ENCODE assay signal across 16 cellular contexts in genomic region chr16:17606460-17606859, GRCh38.
DNase-seq lines count a peak whose midpoint lies in the region; ATAC-seq, FAIRE-seq and TF ChIP-seq lines count a peak whose summit lies in the region.
"Had no signal": no experiment of that assay in that cellular context is flagged by ENCODE, and none has a peak within 500 bp of the region (broad histone marks: within the 10 kb centered on the region; RNA-seq: fewer than 3 reads in every experiment).

No MANE protein-coding gene starts in this region.

- no peaks in the 10 kb centered on the region for H3K9me3 ChIP-seq in HepG2 (ENCODE audit: low read length)
- H3K9me3 ChIP-seq in right lobe of liver: no peaks in the 10 kb centered on the region
- no peaks in the 10 kb centered on the region for H3K9me3 ChIP-seq in mesodermal cell (ENCODE audit: control insufficient read depth, low read length)
- no peaks in the 10 kb centered on the region for H3K9me3 ChIP-seq in CD4-positive, alpha-beta memory T cell (ENCODE audit: control insufficient read depth in 1 of 2, low read length in 2 of 2)
- H3K9me3 ChIP-seq: SJSA1 had no signal

- H3K36me3 ChIP-seq in HepG2 (replicated peaks in 1 of 2; ENCODE audit: control insufficient read depth in 1 of 2, insufficient read depth in 2 of 2, low read length in 2 of 2) (no peaks in the 10 kb centered on the region), right lobe of liver (no peaks in the 10 kb centered on the region), mesodermal cell (ENCODE audit: control insufficient read depth, insufficient read depth, low read length) (no peaks in the 10 kb centered on the region)
- H3K36me3 ChIP-seq in CD4-positive, alpha-beta memory T cell (ENCODE audit: insufficient read depth, low read length): no peaks in the 10 kb centered on the region
- H3K36me3 ChIP-seq: SJSA1 had no signal

- TF ChIP-seq CTCF in HepG2 (CRISPR knock-in tag; IDR thresholded peaks at IDR 0.05) (no peak), right lobe of liver (IDR thresholded peaks at IDR 0.05) (no peak)

- no peaks in the 10 kb centered on the region for H3K79me2 ChIP-seq in HepG2 (ENCODE audit: insufficient read depth, low read length)

- H3K36me3 Mint-ChIP-seq in CD4-positive, alpha-beta memory T cell: no peaks in the 10 kb centered on the region

- peaks cover 0 to 4% (median 0%) of the 10 kb centered on the region in 8 donors for H3K9me3 Mint-ChIP-seq in CD4-positive, alpha-beta memory T cell

- H3K27me3 ChIP-seq in HepG2 (ENCODE audit: control insufficient read depth in 1 of 2, insufficient read depth in 2 of 2, low read length in 2 of 2) (peaks cover 0 to 4% of the 10 kb centered on the region in 2 experiments; a peak in 2 of 5 replicates), right lobe of liver (no peaks in the 10 kb centered on the region)
- H3K27me3 ChIP-seq in CD4-positive, alpha-beta memory T cell (ENCODE audit: insufficient read depth, low read length): no peaks in the 10 kb centered on the region

- peaks cover 3 to 17% (median 15%) of the 10 kb centered on the region in 4 donors for H3K4me1 Mint-ChIP-seq in CD4-positive, alpha-beta memory T cell

- in situ Hi-C loops in HepG2 (cut with HindIII; ENCODE audit: extremely low pct_ligation_motif_present, low pct_unique_long_range_greater_than_20kb): no loop called here

- H3K27ac ChIP-seq in HepG2 (ENCODE audit: extremely low read length, insufficient read depth, low read length): no peak overlapping the region
- H3K27ac ChIP-seq in right lobe of liver: no peak overlapping the region
- H3K27ac ChIP-seq in mesodermal cell (ENCODE audit: low read depth, low read length, severe bottlenecking): peak overlapping the region; percentile 59
- H3K27ac ChIP-seq in CD4-positive, alpha-beta memory T cell (ENCODE audit: low read depth, low read length): no peak overlapping the region
- H3K27ac ChIP-seq: PC-9, SJSA1 had no signal

- ATAC-seq in HepG2 (no peak), right lobe of liver (no peak), HG02642 (IDR thresholded peaks at IDR 0.05; ENCODE audit: poor library complexity, unreplicated experiment) (no peak)

- H3K4me3 ChIP-seq in HepG2 (replicated peaks in 1 of 3; ENCODE audit: insufficient read depth in 1 of 3, low read depth in 2 of 3, low read length in 3 of 3) (no peak overlapping the region), right lobe of liver (no peak overlapping the region), mesodermal cell (ENCODE audit: extremely low read depth, insufficient read depth, low read length, poor library complexity, severe bottlenecking) (no peak overlapping the region)
- no peak overlapping the region for H3K4me3 ChIP-seq in CD4-positive, alpha-beta memory T cell (ENCODE audit: low read length in 2 of 2)
- H3K4me3 ChIP-seq: PC-9, SJSA1 had no signal

- no peak overlapping the region for H3K4me2 ChIP-seq in HepG2 (ENCODE audit: low read depth, low read length)
- H3K4me2 ChIP-seq: PC-9 had no signal

- H4K20me1 ChIP-seq in HepG2 (ENCODE audit: insufficient read depth, low read length): no peaks in the 10 kb centered on the region

- intact Hi-C loops in HepG2 (cut with micrococcal nuclease; ENCODE audit: unreplicated experiment): no loop called here
- intact Hi-C loops in right lobe of liver (cut with DNase I): no loop called here
- intact Hi-C loops in CD4-positive, alpha-beta memory T cell (cut with micrococcal nuclease): no loop called here

- TF ChIP-seq RAD21 in HepG2 (CRISPR knock-in tag; IDR thresholded peaks at IDR 0.05): no peak

- TF ChIP-seq EP300 in HepG2 (IDR thresholded peaks at IDR 0.05; ENCODE audit: low read depth in 2 of 2, low read length in 2 of 2) (no peak), HepG2 (CRISPR knock-in tag; IDR thresholded peaks at IDR 0.05; ENCODE audit: borderline replicate concordance) (no peak)

- BruUV-seq in HepG2 (replicated peaks; lab: Mats Ljungman, UMichigan): no TSS peak

- 0% methylated on average over 1 of the region's 1 CpG for WGBS in HepG2 (ENCODE audit: low lambda C conversion rate)
- WGBS in right lobe of liver (ENCODE audit: insufficient coverage, low coverage, low lambda C conversion rate, missing lambda C conversion rate): 6% methylated on average over 1 of the region's 1 CpG
- no CpG with 5 or more reads among the region's 1 CpG for WGBS in mesodermal cell (ENCODE audit: insufficient coverage in 2 of 2), 2 experiments

- H3K4me1 ChIP-seq in HepG2 (ENCODE audit: insufficient read depth, low read length) (no peaks in the 10 kb centered on the region), right lobe of liver (no peaks in the 10 kb centered on the region), mesodermal cell (ENCODE audit: control insufficient read depth, insufficient read depth, low read length, poor library complexity, severe bottlenecking) (peaks cover 7% of the 10 kb centered on the region)
- H3K4me1 ChIP-seq in CD4-positive, alpha-beta memory T cell (ENCODE audit: insufficient read depth, low read length): peaks cover 7% of the 10 kb centered on the region
- H3K4me1 ChIP-seq: SJSA1 had no signal

- H3K27ac Mint-ChIP-seq in CD4-positive, alpha-beta memory T cell: peak overlapping the region in 1 of 7 donors; percentile 5

- H3K9ac ChIP-seq in HepG2 (ENCODE audit: insufficient read depth, low read depth, low read length): no peak overlapping the region

- TF ChIP-seq POLR2A in HepG2 (IDR thresholded peaks at IDR 0.05; ENCODE audit: insufficient read depth in 1 of 2, low read depth in 2 of 2, low read length in 2 of 2): no peak
- no peak for TF ChIP-seq POLR2A in right lobe of liver (IDR thresholded peaks at IDR 0.05)

- CTCF ChIA-PET in HepG2 (lab: Yijun Ruan, JAX; ENCODE audit: low intra/inter-chr PET ratio, low total read pairs): no interaction called here
- CTCF ChIA-PET in CD4-positive, alpha-beta memory T cell (lab: Charles Lee; ENCODE audit: partially characterized antibody): interaction anchor here (1.0 kb wide), 1 partner anchor 27 kb away, joined by 3 read pairs; no protein-coding TSS in a partner anchor

- POLR2A ChIA-PET in HepG2 (lab: Yijun Ruan, JAX): no interaction called here
- POLR2A ChIA-PET in CD4-positive, alpha-beta memory T cell (lab: Charles Lee; ENCODE audit: partially characterized antibody): no interaction called here

- no peak overlapping the region for H2AFZ ChIP-seq in HepG2 (ENCODE audit: low read length)
- H2AFZ ChIP-seq: PC-9 had no signal

- FAIRE-seq in HepG2 (lab: Jason Lieb, UNC): no peak
- FAIRE-seq: H1 had no signal

- H3K4me3 Mint-ChIP-seq in CD4-positive, alpha-beta memory T cell: peak overlapping the region in 1 of 8 donors; percentile 19

- H3K27me3 Mint-ChIP-seq in CD4-positive, alpha-beta memory T cell: peaks cover 14 to 19% of the 10 kb centered on the region in 2 donors

- no peak for DNase-seq in HepG2 (ENCODE audit: low spot score)
- no peak for DNase-seq in right lobe of liver
- peak; percentile 49 for DNase-seq in NCI-H510A treated with DMSO at 0.1 percent for 48 hours (lab: John Stamatoyannopoulos, UW)
- no peak for DNase-seq in NCI-H82 (lab: John Stamatoyannopoulos, UW)
- no peak for DNase-seq in CD4-positive, alpha-beta memory T cell
- DNase-seq: C1 segment of cervical spinal cord, EL, KBM-7, NCI-H1092, NCI-H146, NCI-H748 treated with DMSO at 0.1 percent for 48 hours, PC-9 had no signal

TF ChIP-seq in HepG2, 621 proteins besides CTCF, POLR2A, EP300 and RAD21:
- peak; percentile 85 for TF ChIP-seq ZNF652 (CRISPR knock-in tag; IDR thresholded peaks at IDR 0.05; ENCODE audit: borderline replicate concordance, low read depth)
- no peak for TF ChIP-seq ZBTB14 (CRISPR knock-in tag; IDR thresholded peaks at IDR 0.05)
